In the genomic region with DNA sequence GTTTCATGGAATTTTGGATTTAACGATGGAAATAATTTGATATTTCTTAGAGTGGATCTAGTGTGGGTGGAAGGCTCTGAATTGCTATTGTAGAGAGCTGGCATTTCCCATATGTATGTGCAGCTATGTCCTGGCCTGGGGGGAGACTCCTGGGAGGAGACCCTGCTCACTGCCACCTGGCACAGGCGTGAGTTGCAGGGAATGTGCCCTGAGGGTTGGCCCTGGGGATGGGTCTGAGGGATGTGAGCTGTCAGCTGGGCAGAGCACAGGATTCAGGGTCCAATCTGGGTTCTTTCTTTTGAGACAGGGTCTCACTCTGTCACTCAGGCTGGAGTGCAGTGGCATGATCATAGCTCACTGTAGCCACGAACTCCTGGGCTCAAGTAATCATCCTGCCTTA, we compare ENCODE assay signal across 18 cellular contexts.
DNase-seq lines count a peak whose midpoint lies in the region; ATAC-seq and TF ChIP-seq lines count a peak whose summit lies in the region.
"Had no signal": no experiment of that assay in that cellular context is flagged by ENCODE, and none has a peak within 500 bp of the region (broad histone marks: within the 10 kb centered on the region; RNA-seq: fewer than 3 reads in every experiment).

No MANE protein-coding gene starts in this region.

- no peaks in the 10 kb centered on the region for H3K79me2 ChIP-seq in neural progenitor cell (ENCODE audit: low read depth)

- no peak overlapping the region for H3K9ac ChIP-seq in neural progenitor cell

- no peak overlapping the region for H3K4me3 ChIP-seq in neural progenitor cell
- H3K4me3 ChIP-seq in sigmoid colon: no peak overlapping the region
- H3K4me3 ChIP-seq in left lung: no peak overlapping the region
- H3K4me3 ChIP-seq: A549, GM12878 had no signal

- intact Hi-C loops in sigmoid colon (cut with DNase I): no loop called here
- intact Hi-C loops in natural killer cell (cut with micrococcal nuclease): no loop called here
- intact Hi-C loops in left lung (cut with DNase I): no loop called here

- no peak for TF ChIP-seq POLR2A in sigmoid colon (IDR thresholded peaks at IDR 0.05)

- H3K9me3 Mint-ChIP-seq in neural progenitor cell: no peaks in the 10 kb centered on the region
- H3K9me3 Mint-ChIP-seq in natural killer cell: no peaks in the 10 kb centered on the region
- H3K9me3 Mint-ChIP-seq: CD8-positive, alpha-beta T cell; H9 had no signal

- H3K4me2 ChIP-seq in neural progenitor cell: no peak overlapping the region
- H3K4me2 ChIP-seq: A549 had no signal

- H3K27me3 Mint-ChIP-seq in neural progenitor cell (ENCODE audit: insufficient read depth, low read depth) (peaks cover 10% of the 10 kb centered on the region), natural killer cell (ENCODE audit: low read depth in 2 of 2) (peaks cover 0 to 18% of the 10 kb centered on the region in 2 donors)

- no peaks in the 10 kb centered on the region for H3K4me1 ChIP-seq in neural progenitor cell
- H3K4me1 ChIP-seq in sigmoid colon: no peaks in the 10 kb centered on the region
- no peaks in the 10 kb centered on the region for H3K4me1 ChIP-seq in left lung
- H3K4me1 ChIP-seq: A549 had no signal

- no peaks in the 10 kb centered on the region for H3K36me3 ChIP-seq in neural progenitor cell
- H3K36me3 ChIP-seq in sigmoid colon: no peaks in the 10 kb centered on the region
- H3K36me3 ChIP-seq in left lung: no peaks in the 10 kb centered on the region

- no peak for TF ChIP-seq EP300 in sigmoid colon (IDR thresholded peaks at IDR 0.05)

- H3K9me3 ChIP-seq in neural progenitor cell (ENCODE audit: low read depth) (no peaks in the 10 kb centered on the region), sigmoid colon (no peaks in the 10 kb centered on the region), left lung (no peaks in the 10 kb centered on the region)
- H3K9me3 ChIP-seq: A549 had no signal

- TF ChIP-seq CTCF in neural progenitor cell (IDR thresholded peaks at IDR 0.05) (no peak), sigmoid colon (IDR thresholded peaks at IDR 0.05) (no peak), natural killer cell (IDR thresholded peaks at IDR 0.05) (no peak), left lung (IDR thresholded peaks at IDR 0.05) (no peak)

- 56 to 73% methylated on average over 3 of the region's 3 CpGs for WGBS in sigmoid colon, 2 donors

- no peaks in the 10 kb centered on the region for H3K36me3 Mint-ChIP-seq in neural progenitor cell
- H3K36me3 Mint-ChIP-seq in natural killer cell: no peaks in the 10 kb centered on the region
- H3K36me3 Mint-ChIP-seq: CD8-positive, alpha-beta T cell had no signal

- H3K4me1 Mint-ChIP-seq in neural progenitor cell (peaks cover 6% of the 10 kb centered on the region), natural killer cell (no peaks in the 10 kb centered on the region)

- no peaks in the 10 kb centered on the region for H4K20me1 ChIP-seq in neural progenitor cell (ENCODE audit: low read depth)

- H3K4me3 Mint-ChIP-seq in neural progenitor cell (no peak overlapping the region), natural killer cell (no peak overlapping the region)
- H3K4me3 Mint-ChIP-seq: CD8-positive, alpha-beta T cell; H9 had no signal

- peak; percentile 4 for DNase-seq in activated effector memory CD4-positive, alpha-beta T cell treated with anti-CD3 and anti-CD28 coated beads, Interleukin-2, amount 50 U/mL, for 16 hours
- DNase-seq in activated effector memory CD4-positive, alpha-beta T cell treated with Interleukin-2 at 50 U/mL for 16 hours: no peak
- DNase-seq in neural progenitor cell (ENCODE audit: low spot score): no peak
- peak; percentile 24 for DNase-seq in sigmoid colon
- no peak for DNase-seq in SKM-1 treated with dmso at 0.1 percent for 144 hours (lab: John Stamatoyannopoulos, UW; ENCODE audit: unreplicated experiment)
- no peak for DNase-seq in natural killer cell
- DNase-seq in left lung: no peak
- DNase-seq: AML-193; Calu3; CD8-positive, alpha-beta T cell; DMS79 treated with DMSO at 0.1 percent for 48 hours; GOT3; H9 had no signal

- H3K27ac ChIP-seq in neural progenitor cell (no peak overlapping the region), sigmoid colon (no peak overlapping the region), left lung (no peak overlapping the region)
- H3K27ac ChIP-seq: 22Rv1, A549, C4-2B had no signal

- H3K27ac Mint-ChIP-seq in neural progenitor cell: peak overlapping the region; percentile 50
- H3K27ac Mint-ChIP-seq in natural killer cell: no peak overlapping the region
- H3K27ac Mint-ChIP-seq: CD8-positive, alpha-beta T cell; H9 had no signal

- no peak overlapping the region for H2AFZ ChIP-seq in neural progenitor cell (replicated peaks)

- no peaks in the 10 kb centered on the region for H3K27me3 ChIP-seq in neural progenitor cell
- no peaks in the 10 kb centered on the region for H3K27me3 ChIP-seq in sigmoid colon
- peaks cover 0 to 27% of the 10 kb centered on the region in 2 donors for H3K27me3 ChIP-seq in left lung

- ATAC-seq in natural killer cell (no peak), left lung (no peak)
- ATAC-seq: A549; CD8-positive, alpha-beta T cell; GM12878; HepG2 had no signal

- H3F3A ChIP-seq in neural progenitor cell (ENCODE audit: low read depth): no peaks in the 10 kb centered on the region

Comparison
In these comparisons a context has a peak if more than half of its experiments do, and no peak if none do; other contexts are left out.
1. DNase-seq: peak in activated effector memory CD4-positive, alpha-beta T cell treated with anti-CD3 and anti-CD28 coated beads, Interleukin-2, amount 50 U/mL, for 16 hours (single experiment) and sigmoid colon (single experiment); none in activated effector memory CD4-positive, alpha-beta T cell treated with Interleukin-2 at 50 U/mL for 16 hours (single experiment), neural progenitor cell (single experiment), SKM-1 treated with dmso at 0.1 percent for 144 hours (single experiment), natural killer cell (single experiment) and left lung (0 of 2).